In the genomic region with DNA sequence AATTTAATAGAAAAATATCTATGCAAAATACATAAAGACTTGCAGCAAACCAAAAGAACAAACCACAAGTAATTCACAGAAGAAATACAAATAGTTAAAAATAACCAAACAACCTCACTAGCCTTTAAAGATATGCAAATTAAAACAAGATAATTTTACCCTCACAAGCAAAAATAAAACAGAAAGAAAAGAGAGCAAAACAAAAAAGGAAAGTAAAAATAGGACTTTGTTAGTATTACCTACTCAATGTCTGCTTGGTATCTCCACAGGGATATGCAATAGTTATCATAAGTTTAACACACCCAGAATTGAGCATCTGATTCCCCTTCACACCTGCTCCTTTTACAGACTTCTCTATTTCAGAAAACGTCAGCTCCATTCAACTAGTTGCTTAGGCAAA, we compare ENCODE assay signal across 13 cellular contexts.
DNase-seq lines count a peak whose midpoint lies in the region; ATAC-seq and TF ChIP-seq lines count a peak whose summit lies in the region.
"Had no signal": no experiment of that assay in that cellular context is flagged by ENCODE, and none has a peak within 500 bp of the region (broad histone marks: within the 10 kb centered on the region; RNA-seq: fewer than 3 reads in every experiment).

No MANE protein-coding gene starts in this region.

- H3K4me3 ChIP-seq in GM12864 (ENCODE audit: low read depth, low read length) (peak overlapping the region; percentile 52), A673 (ENCODE audit: low read depth, low read length, poor library complexity, severe bottlenecking) (no peak overlapping the region)
- H3K4me3 ChIP-seq: cardiac muscle cell had no signal

- H3K36me3 ChIP-seq in A673 (ENCODE audit: insufficient read depth, low read length, poor library complexity, severe bottlenecking): no peaks in the 10 kb centered on the region
- H3K36me3 ChIP-seq: cardiac muscle cell had no signal

- H3K9me3 ChIP-seq in A673 (ENCODE audit: low read depth, low read length, poor library complexity, severe bottlenecking): no peaks in the 10 kb centered on the region

- POLR2A ChIA-PET in A673 (lab: Charles Lee; ENCODE audit: low non-redundant PET): no interaction called here

- ATAC-seq in GM19397 (IDR thresholded peaks at IDR 0.05; ENCODE audit: unreplicated experiment) (peak; percentile 24), HG02798 (IDR thresholded peaks at IDR 0.05; ENCODE audit: poor library complexity, unreplicated experiment) (peak; percentile 50), HG03469 (IDR thresholded peaks at IDR 0.05; ENCODE audit: unreplicated experiment) (peak; percentile 30)
- ATAC-seq: stimulated activated naive CD8-positive, alpha-beta T cell treated with anti-CD3 and anti-CD28 coated beads, Interleukin-15, amount 100 ng/mL, for 72 hours had no signal

- H3K4me1 ChIP-seq in A673 (ENCODE audit: insufficient read depth, low read length, poor library complexity, severe bottlenecking): no peaks in the 10 kb centered on the region

- TF ChIP-seq CTCF in GM12864 (IDR thresholded peaks at IDR 0.05; ENCODE audit: low read depth, low read length, missing control alignments) (no peak), A673 (conservative IDR thresholded peaks at IDR 0.05; ENCODE audit: low read depth, low read length) (no peak)

- no peak for DNase-seq in GM12864 (ENCODE audit: low read depth)
- no peak for DNase-seq in nucleus accumbens (lab: John Stamatoyannopoulos, UW)
- DNase-seq in occipital lobe (lab: John Stamatoyannopoulos, UW): no peak
- no peak for DNase-seq in iPS-NIHi11 (ENCODE audit: low spot score)
- DNase-seq in A673 (ENCODE audit: low spot score): no peak
- DNase-seq: activated T-cell treated with anti-CD3 and anti-CD28 coated beads, Interleukin-2, amount 50 U/mL, for 48 hours; NCI-H1417 treated with DMSO at 0.1 percent for 48 hours; stimulated activated CD4-positive, alpha-beta T cell treated with anti-CD3 and anti-CD28 coated beads, Interleukin-2, amount 100 ng/mL, for 24 hours; stimulated activated naive CD8-positive, alpha-beta T cell treated with anti-CD3 and anti-CD28 coated beads, Interleukin-15, amount 100 ng/mL, for 72 hours had no signal

- CTCF ChIA-PET in A673 (lab: Charles Lee): no interaction called here

- no peaks in the 10 kb centered on the region for H3K27me3 ChIP-seq in A673 (replicated peaks; ENCODE audit: insufficient read depth, low read depth, low read length, poor library complexity)
- H3K27me3 ChIP-seq: cardiac muscle cell had no signal

- no peak overlapping the region for H3K27ac ChIP-seq in A673 (ENCODE audit: low read depth, low read length, poor library complexity, severe bottlenecking)
- H3K27ac ChIP-seq: cardiac muscle cell had no signal

- BruUV-seq in A673 (replicated peaks; lab: Mats Ljungman, UMichigan): no TSS peak

- intact Hi-C loops in A673 (cut with micrococcal nuclease; ENCODE audit: unreplicated experiment): loop anchor here (5.0 to 10.0 kb wide), 2 partner anchors 253 to 381 kb away; no protein-coding TSS in a partner anchor
